ENCODE assay signal across 12 cellular contexts in genomic region chr5:15463231-15463630, GRCh38. TPM values are rescaled to one million over a fixed set of nuclear protein-coding genes. Genes with fewer than 3 reads are reported as not detected.
DNase-seq lines count a peak whose midpoint lies in the region; ATAC-seq and TF ChIP-seq lines count a peak whose summit lies in the region.
"Had no signal": no experiment of that assay in that cellular context is flagged by ENCODE, and none has a peak within 500 bp of the region (broad histone marks: within the 10 kb centered on the region; RNA-seq: fewer than 3 reads in every experiment).

No MANE protein-coding gene starts in this region.

- intact Hi-C loops in right cardiac atrium (cut with DNase I): no loop called here
- intact Hi-C loops in upper lobe of right lung (cut with DNase I): no loop called here

- H3K4me1 ChIP-seq in cardiac muscle cell (ENCODE audit: low read depth): no peaks in the 10 kb centered on the region
- H3K4me1 ChIP-seq in right cardiac atrium (ENCODE audit: control insufficient read depth, insufficient read depth, low read length): no peaks in the 10 kb centered on the region
- no peaks in the 10 kb centered on the region for H3K4me1 ChIP-seq in foreskin keratinocyte
- H3K4me1 ChIP-seq in upper lobe of right lung: no peaks in the 10 kb centered on the region
- H3K4me1 ChIP-seq: BLaER1 treated with 17β-estradiol and CSF1 and Interleukin-3, amounts not matched to agents 10 nM and 100 nM had no signal

- H3K27me3 ChIP-seq in cardiac muscle cell (no peaks in the 10 kb centered on the region), right cardiac atrium (ENCODE audit: control insufficient read depth, insufficient read depth) (no peaks in the 10 kb centered on the region), foreskin keratinocyte (peaks cover 7% of the 10 kb centered on the region), upper lobe of right lung (no peaks in the 10 kb centered on the region)
- H3K27me3 ChIP-seq: BLaER1 treated with 17β-estradiol and CSF1 and Interleukin-3, amounts not matched to agents 10 nM and 100 nM had no signal

- no peak for ATAC-seq in right cardiac atrium
- peak; percentile 38 for ATAC-seq in foreskin keratinocyte
- ATAC-seq in upper lobe of right lung: no peak
- no peak for ATAC-seq in HG03139 (IDR thresholded peaks at IDR 0.05; ENCODE audit: unreplicated experiment)
- ATAC-seq: activated CD8-positive, alpha-beta T cell treated with anti-CD3 and anti-CD28 coated beads, Interleukin-2, amount 10 ng/mL, durations not matched to agents 7 days and 5 days had no signal

- H3K36me3 ChIP-seq in cardiac muscle cell (no peaks in the 10 kb centered on the region), upper lobe of right lung (no peaks in the 10 kb centered on the region)
- H3K36me3 ChIP-seq: BLaER1 treated with 17β-estradiol and CSF1 and Interleukin-3, amounts not matched to agents 10 nM and 100 nM had no signal

- H3K4me3 ChIP-seq in cardiac muscle cell: no peak overlapping the region
- H3K4me3 ChIP-seq in right cardiac atrium (ENCODE audit: low read length): no peak overlapping the region
- H3K4me3 ChIP-seq in upper lobe of right lung: no peak overlapping the region
- H3K4me3 ChIP-seq: BLaER1 treated with 17β-estradiol and CSF1 and Interleukin-3, amounts not matched to agents 10 nM and 100 nM; coronary artery had no signal

- DNase-seq in cardiac muscle cell (ENCODE audit: low read depth in 1 of 2, low spot score in 1 of 2) (peak; percentile 35 to 48), right cardiac atrium (no peak), SK-MEL-5 (ENCODE audit: low read depth, low spot score) (peak; percentile 75), foreskin keratinocyte (peak in 1 of 2 donors; percentile 15), upper lobe of right lung (no peak), T1000 (lab: John Stamatoyannopoulos, UW) (no peak), ureter (ENCODE audit: low spot score) (no peak)
- DNase-seq: activated CD8-positive, alpha-beta T cell treated with anti-CD3 and anti-CD28 coated beads, Interleukin-2, amount 10 ng/mL, durations not matched to agents 7 days and 5 days; NCI-H2227 treated with DMSO at 0.1 percent for 48 hours had no signal

- H3K9me3 ChIP-seq in cardiac muscle cell (ENCODE audit: low read depth) (no peaks in the 10 kb centered on the region), right cardiac atrium (ENCODE audit: control insufficient read depth, low read length) (no peaks in the 10 kb centered on the region), upper lobe of right lung (no peaks in the 10 kb centered on the region)
- H3K9me3 ChIP-seq: BLaER1 treated with 17β-estradiol and CSF1 and Interleukin-3, amounts not matched to agents 10 nM and 100 nM had no signal

- TF ChIP-seq CTCF in cardiac muscle cell (IDR thresholded peaks at IDR 0.05; ENCODE audit: low read depth, low read length) (peak; percentile 55), foreskin keratinocyte (conservative IDR thresholded peaks at IDR 0.05) (peak; percentile 65), upper lobe of right lung (IDR thresholded peaks at IDR 0.05) (peak; percentile 38)

- in situ Hi-C loops in SK-MEL-5 (cut with HindIII; ENCODE audit: low pct_unique_long_range_greater_than_20kb, low sequenced_read_pairs): loop anchor here (25.0 kb wide), 1 partner anchor 524 kb away; no protein-coding TSS in a partner anchor

- no peak overlapping the region for H3K27ac ChIP-seq in cardiac muscle cell
- H3K27ac ChIP-seq in right cardiac atrium (ENCODE audit: low read length): no peak overlapping the region
- no peak overlapping the region for H3K27ac ChIP-seq in foreskin keratinocyte
- no peak overlapping the region for H3K27ac ChIP-seq in upper lobe of right lung
- H3K27ac ChIP-seq: BLaER1 treated with 17β-estradiol and CSF1 and Interleukin-3, amounts not matched to agents 10 nM and 100 nM; coronary artery had no signal

RNA-seq across cellular contexts. Expression of gene FBXL7, which starts 36.7 kb away (rescaled TPM):
- 19.0 and 22.5 TPM in 2 replicates for total RNA-seq in cardiac muscle cell
- 16.7 and 17.4 TPM in 2 replicates for polyA plus RNA-seq in cardiac muscle cell
- 10 to 100 TPM; 16.1 to 22.2 (median 18.4) TPM for total RNA-seq in right cardiac atrium
- polyA plus RNA-seq in right cardiac atrium: 10.2 TPM
- 9.4 and 9.8 TPM in 2 replicates for total RNA-seq in SK-MEL-5 (2014; rRNA removed; shearing (Covaris generic))
- 14.6 and 16.3 TPM in 2 replicates for polyA plus RNA-seq in SK-MEL-5 (2015; cell fraction: cytosol; rRNA removed)
- 82.2 and 86.6 TPM in 2 replicates for polyA plus RNA-seq in SK-MEL-5 (2015; cell fraction: nucleus; rRNA removed)
- total RNA-seq in foreskin keratinocyte: 3.7 and 4.8 TPM in 2 replicates
- 2.6 TPM in 2 replicates for polyA plus RNA-seq in foreskin keratinocyte
- total RNA-seq in upper lobe of right lung: 13.3 TPM
- 12.3 TPM for total RNA-seq in ureter
- total RNA-seq: activated CD8-positive, alpha-beta T cell treated with anti-CD3 and anti-CD28 coated beads, Interleukin-2, amount 10 ng/mL, durations not matched to agents 7 days and 5 days had no signal

Comparison
In these comparisons a context has a peak if more than half of its experiments do, and no peak if none do; other contexts are left out.
1. DNase-seq: peak in cardiac muscle cell (2 of 2) and SK-MEL-5 (single experiment); none in right cardiac atrium (0 of 3), upper lobe of right lung (single experiment), T1000 (single experiment) and ureter (single experiment).
2. Peak in every context shown above with its lines, with median percentiles within 50 percentile points of each other: CTCF ChIP-seq.